Comparison of ENCODE assay signal across 20 cellular contexts in genomic region chr1:203359010-203359571, GRCh38. TPM values are rescaled to one million over a fixed set of nuclear protein-coding genes. Genes with fewer than 3 reads are reported as not detected.
DNase-seq lines count a peak whose midpoint lies in the region; TF ChIP-seq lines count a peak whose summit lies in the region.
"Had no signal": no experiment of that assay in that cellular context is flagged by ENCODE, and none has a peak within 500 bp of the region (broad histone marks: within the 10 kb centered on the region; RNA-seq: fewer than 3 reads in every experiment).

No MANE protein-coding gene starts in this region.

- peaks cover 12% of the 10 kb centered on the region for H3K27me3 ChIP-seq in BJ (ENCODE audit: control insufficient read depth, insufficient read depth, low read length)
- no peaks in the 10 kb centered on the region for H3K27me3 ChIP-seq in adipocyte (replicated peaks; ENCODE audit: control insufficient read depth, insufficient read depth, low read length)
- no peaks in the 10 kb centered on the region for H3K27me3 ChIP-seq in subcutaneous abdominal adipose tissue (ENCODE audit: control insufficient read depth in 5 of 5, insufficient read depth in 4 of 5, low read length in 5 of 5)
- H3K27me3 ChIP-seq: right lobe of liver had no signal

- peak overlapping the region; percentile 57 for H3K27ac ChIP-seq in subcutaneous abdominal adipose tissue (ENCODE audit: low read depth, low read length)
- H3K27ac ChIP-seq: esophagus squamous epithelium, right lobe of liver had no signal

- H3K4me3 Mint-ChIP-seq in CD14-positive monocyte: no peak overlapping the region
- H3K4me3 Mint-ChIP-seq: activated CD4-positive, alpha-beta T cell treated with anti-CD3 and anti-CD28 coated beads for 36 hours; activated naive CD4-positive, alpha-beta T cell treated with anti-CD3 and anti-CD28 coated beads, Interleukin-2, amount 50 U/mL, for 24 hours; effector memory CD8-positive, alpha-beta T cell; naive B cell had no signal

- no peaks in the 10 kb centered on the region for H3K36me3 Mint-ChIP-seq in CD14-positive monocyte
- H3K36me3 Mint-ChIP-seq: activated naive CD4-positive, alpha-beta T cell treated with anti-CD3 and anti-CD28 coated beads, Interleukin-2, amount 50 U/mL, for 24 hours had no signal

- H3K4me1 Mint-ChIP-seq in CD14-positive monocyte: peaks cover 14% of the 10 kb centered on the region
- H3K4me1 Mint-ChIP-seq: activated CD4-positive, alpha-beta T cell treated with anti-CD3 and anti-CD28 coated beads for 36 hours; activated naive CD4-positive, alpha-beta T cell treated with anti-CD3 and anti-CD28 coated beads, Interleukin-2, amount 50 U/mL, for 24 hours had no signal

- no peak overlapping the region for H3K9ac ChIP-seq in adipocyte (ENCODE audit: low read length)
- H3K9ac ChIP-seq in subcutaneous abdominal adipose tissue (ENCODE audit: low read length in 5 of 5): no peak overlapping the region

- H3K27me3 Mint-ChIP-seq in CD14-positive monocyte (ENCODE audit: low read depth in 3 of 3): peaks cover 11 to 26% (median 22%) of the 10 kb centered on the region in 3 donors

- H3K36me3 ChIP-seq in BJ (ENCODE audit: control insufficient read depth, insufficient read depth, low read length) (no peaks in the 10 kb centered on the region), adipocyte (ENCODE audit: control insufficient read depth, insufficient read depth, low read length, severe bottlenecking) (no peaks in the 10 kb centered on the region), subcutaneous abdominal adipose tissue (ENCODE audit: control insufficient read depth in 5 of 5, insufficient read depth in 5 of 5, low read length in 5 of 5) (no peaks in the 10 kb centered on the region)
- H3K36me3 ChIP-seq: esophagus squamous epithelium, right lobe of liver had no signal

- no peaks in the 10 kb centered on the region for H3K9me3 ChIP-seq in adipocyte (ENCODE audit: control insufficient read depth, low read length)
- no peaks in the 10 kb centered on the region for H3K9me3 ChIP-seq in subcutaneous abdominal adipose tissue (ENCODE audit: control insufficient read depth in 5 of 5, low read length in 5 of 5)
- H3K9me3 ChIP-seq: esophagus squamous epithelium, right lobe of liver had no signal

- H3K4me1 ChIP-seq in adipocyte (ENCODE audit: control insufficient read depth, insufficient read depth, low read length) (peaks cover 44% of the 10 kb centered on the region), subcutaneous abdominal adipose tissue (ENCODE audit: control insufficient read depth in 5 of 5, insufficient read depth in 5 of 5, low read length in 5 of 5) (peaks cover 1 to 40% (median 27%) of the 10 kb centered on the region in 5 donors)
- H3K4me1 ChIP-seq: right lobe of liver had no signal

- CTCF ChIA-PET in BJ (lab: Yijun Ruan, JAX): interaction anchor here (1.2 to 6.1 kb wide), 8 partner anchors 9 to 128 kb away, joined by 3 to 48 read pairs (median 8); no protein-coding TSS in a partner anchor

- H3K4me3 ChIP-seq in BJ (ENCODE audit: low read depth, low read length) (no peak overlapping the region), adipocyte (ENCODE audit: low read length) (peak overlapping the region; percentile 24), fibroblast of villous mesenchyme (ENCODE audit: low read depth, low read length) (no peak overlapping the region), subcutaneous abdominal adipose tissue (ENCODE audit: low read depth in 1 of 5, low read length in 5 of 5) (no peak overlapping the region)
- H3K4me3 ChIP-seq: esophagus squamous epithelium, right lobe of liver had no signal

- TF ChIP-seq CTCF in BJ (IDR thresholded peaks at IDR 0.05; ENCODE audit: insufficient read depth, low read depth, low read length) (0 out of 2 replicates have a peak, but pooled peaks have one; percentile 6), fibroblast of villous mesenchyme (IDR thresholded peaks at IDR 0.05; ENCODE audit: insufficient read depth, low read depth, low read length) (no peak), CD14-positive monocyte (IDR thresholded peaks at IDR 0.05) (no peak)

- POLR2A ChIA-PET in BJ (lab: Charles Lee): no interaction called here

- intact Hi-C loops in CD14-positive monocyte (cut with micrococcal nuclease): no loop called here

- peaks cover 5 to 13% (median 10%) of the 10 kb centered on the region in 7 donors for H3K9me3 Mint-ChIP-seq in CD14-positive monocyte
- H3K9me3 Mint-ChIP-seq: activated naive CD4-positive, alpha-beta T cell treated with anti-CD3 and anti-CD28 coated beads, Interleukin-2, amount 50 U/mL, for 24 hours; effector memory CD8-positive, alpha-beta T cell had no signal

- H3K27ac Mint-ChIP-seq in CD14-positive monocyte: no peak overlapping the region
- H3K27ac Mint-ChIP-seq: activated CD4-positive, alpha-beta T cell treated with anti-CD3 and anti-CD28 coated beads for 36 hours; activated naive CD4-positive, alpha-beta T cell treated with anti-CD3 and anti-CD28 coated beads, Interleukin-2, amount 50 U/mL, for 24 hours; effector memory CD8-positive, alpha-beta T cell had no signal

- DNase-seq in BJ (ENCODE audit: low read depth) (peak; percentile 62), adipocyte (ENCODE audit: low read depth) (peak; percentile 88), fibroblast of villous mesenchyme (ENCODE audit: low read depth) (peak; percentile 77), NCI-H2107 (lab: John Stamatoyannopoulos, UW) (no peak), CD14-positive monocyte (ENCODE audit: low spot score) (no peak)
- DNase-seq in activated CD4-positive, alpha-beta T cell treated with anti-CD3 and anti-CD28 coated beads, Interleukin-2, amount 50 U/mL, for 4 hours: no peak
- DNase-seq: activated CD4-positive, alpha-beta T cell treated with anti-CD3 and anti-CD28 coated beads for 36 hours; COR-L47; effector memory CD8-positive, alpha-beta T cell; EL; esophagus squamous epithelium; naive B cell; NCI-H146; NCI-H2171 treated with DMSO at 0.1 percent for 48 hours; NCI-H69; right lobe of liver had no signal

RNA-seq across cellular contexts. Expression of gene FMOD, which starts 8.2 kb away (rescaled TPM):
- polyA plus RNA-seq in BJ (2011; rRNA removed) (14.0 and 18.0 TPM in 2 replicates), CD14-positive monocyte (not detected)
- 1.8 and 2.3 TPM in 2 replicates for polyA minus RNA-seq in BJ (2011; rRNA and poly(A)+ RNA removed)
- 0.64 and 0.86 TPM in 2 replicates for total RNA-seq in fibroblast of villous mesenchyme
- total RNA-seq: OCI-LY7, osteocyte had no signal

RNA-seq across cellular contexts. Expression of gene BTG2, which starts 53.8 kb away (rescaled TPM):
- polyA plus RNA-seq in BJ (2011; rRNA removed): 22.8 and 23.7 TPM in 2 replicates
- polyA minus RNA-seq in BJ (2011; rRNA and poly(A)+ RNA removed): 9.9 and 17.3 TPM in 2 replicates
- total RNA-seq in fibroblast of villous mesenchyme: 6.4 and 13.8 TPM in 2 replicates
- polyA plus RNA-seq in CD14-positive monocyte: 100 to 1,000 TPM; 293 to 483 TPM

Comparison
In these comparisons a context has a peak if more than half of its experiments do, and no peak if none do; other contexts are left out.
1. DNase-seq: peak in BJ (single experiment), adipocyte (single experiment) and fibroblast of villous mesenchyme (single experiment); none in activated CD4-positive, alpha-beta T cell treated with anti-CD3 and anti-CD28 coated beads, Interleukin-2, amount 50 U/mL, for 4 hours (0 of 2), NCI-H2107 (single experiment) and CD14-positive monocyte (single experiment).
2. RNA of gene FMOD, which starts 8.2 kb away (polyA plus RNA-seq): 14.0 to 18.0 TPM in BJ; not detected in CD14-positive monocyte; every median in the first group is over 10 times any median in the second.
3. RNA of gene BTG2, which starts 53.8 kb away (polyA plus RNA-seq): 293 to 483 TPM in CD14-positive monocyte; 22.8 to 23.7 TPM in BJ; every median in the first group is over 10 times any median in the second.